In genomic region chr5:172825610-172826204, GRCh38 we compare ENCODE assay signal across 25 cellular contexts.
"Had no signal": no experiment of that assay in that cellular context is flagged by ENCODE, and none has a peak within 500 bp of the region (broad histone marks: within the 10 kb centered on the region; RNA-seq: fewer than 3 reads in every experiment).

No MANE protein-coding gene starts in this region.

- ATAC-seq: natural killer cell treated with Interleukin-12 subunit alpha and Interleukin-12 subunit beta and Interleukin-15 and Interleukin-18, amount 100 ng/mL, for 72 hours; pancreas; psoas muscle; right cardiac atrium; right lobe of liver; stimulated activated effector memory CD8-positive, alpha-beta T cell treated with anti-CD3 and anti-CD28 coated beads, Interleukin-12 subunit alpha, Interleukin-12 subunit beta, amount 100 ng/mL, for 72 hours; stimulated activated naive B cell treated with anti-CD40 and anti-IgM and Interleukin-4, amounts not matched to agents 10 μg/mL and 1 μg/mL and 100 μg/mL, for 72 hours had no signal

- H3K9me3 ChIP-seq: neutrophil, pancreas, psoas muscle, thoracic aorta, thyroid gland, vagina had no signal

- FAIRE-seq: pancreas, small intestine, urothelium cell line had no signal

- H3K27ac ChIP-seq: pancreas, psoas muscle, right lobe of liver, sigmoid colon, stomach, thoracic aorta, thyroid gland, tibial nerve, upper lobe of left lung, vagina had no signal

- DNase-seq: nephron progenitor cell; nucleus accumbens; pancreas; psoas muscle; right cardiac atrium; right lobe of liver; sigmoid colon; small intestine; stimulated activated CD4-positive, alpha-beta T cell treated with anti-CD3 and anti-CD28 coated beads, Interleukin-15, amount 100 ng/mL, for 24 hours; stimulated activated CD4-positive, alpha-beta T cell treated with anti-CD3 and anti-CD28 coated beads, Interleukin-2, amount 100 ng/mL, for 24 hours; stimulated activated CD4-positive, alpha-beta T cell treated with anti-CD3 and anti-CD28 coated beads, Interleukin-2, amount 100 ng/mL, for 48 hours; stimulated activated CD4-positive, alpha-beta T cell treated with anti-CD3 and anti-CD28 coated beads, Interleukin-4, amount 100 ng/mL, for 24 hours; stimulated activated naive B cell treated with anti-CD40 and anti-IgM and Interleukin-4, amounts not matched to agents 10 μg/mL and 1 μg/mL and 100 μg/mL, for 72 hours; stimulated activated naive CD4-positive, alpha-beta T cell treated with Interleukin-2 at 50 U/mL for 16 hours; stomach; thyroid gland; trophoblast cell; upper lobe of left lung had no signal

- H3K4me1 ChIP-seq: pancreas, psoas muscle, right lobe of liver, sigmoid colon, stomach, upper lobe of left lung, vagina had no signal

- H3K4me3 ChIP-seq: pancreas, psoas muscle, right lobe of liver, sigmoid colon, stomach, thoracic aorta, thyroid gland, tibial nerve, upper lobe of left lung, vagina had no signal

- H3K27me3 ChIP-seq: neutrophil, pancreas, right lobe of liver, sigmoid colon, stomach, thyroid gland, tibial nerve, upper lobe of left lung, vagina had no signal

- H3K36me3 ChIP-seq: neutrophil, pancreas, right lobe of liver, sigmoid colon, stomach, thoracic aorta, thyroid gland, tibial nerve, upper lobe of left lung, vagina had no signal
